In genomic region chrX:41449615-41450014, GRCh38 we compare ENCODE assay signal across 8 cellular contexts. TPM values are rescaled to one million over a fixed set of nuclear protein-coding genes. Genes with fewer than 3 reads are reported as not detected.
A peak's percentile ranks its signal among the peaks of the same experiment; 100 is the strongest.
DNase-seq lines count a peak whose midpoint lies in the region; ATAC-seq and TF ChIP-seq lines count a peak whose summit lies in the region.

No MANE protein-coding gene starts in this region.

- ATAC-seq in IMR-90 (ENCODE audit: low read depth): peak; percentile 35; the same call in 1 of the 2 replicates
- no peak for ATAC-seq in GM18870 (IDR thresholded peaks at IDR 0.05; ENCODE audit: unreplicated experiment)
- no peak for ATAC-seq in HG02938 (IDR thresholded peaks at IDR 0.05; ENCODE audit: unreplicated experiment)

- dilution Hi-C loops in IMR-90 (cut with HindIII; ENCODE audit: low sequenced_read_pairs, unreplicated experiment): no loop called here

- no peak for TF ChIP-seq POLR2A in IMR-90 (IDR thresholded peaks at IDR 0.05; ENCODE audit: low read depth, low read length)

- no peak overlapping the region for H3K9ac ChIP-seq in IMR-90 (ENCODE audit: low read depth, low read length)

- H2BK5ac ChIP-seq in IMR-90 (ENCODE audit: low read depth, low read length, poor library complexity, severe bottlenecking): no peak overlapping the region

- no peak overlapping the region for H2BK20ac ChIP-seq in IMR-90 (ENCODE audit: low read depth, low read length)

- 51% methylated on average over 4 of the region's 8 CpGs; no CpG with 5 or more reads in 1 of the 2 experiments for WGBS in IMR-90 (ENCODE audit: extremely low coverage in 2 of 2, insufficient read length in 1 of 2), 2 experiments

- no peak for TF ChIP-seq RAD21 in IMR-90 (IDR thresholded peaks at IDR 0.05; ENCODE audit: low read length)

- H3K4me3 ChIP-seq in IMR-90 (ENCODE audit: insufficient read depth, low read depth, low read length) (no peak overlapping the region), H7 (ENCODE audit: insufficient read depth, low read depth, low read length) (no peak overlapping the region)

- H4K8ac ChIP-seq in IMR-90 (ENCODE audit: low read depth in 2 of 2, low read length in 2 of 2): no peak overlapping the region

- H2BK15ac ChIP-seq in IMR-90 (ENCODE audit: low read depth, low read length): no peak overlapping the region

- H2BK120ac ChIP-seq in IMR-90 (ENCODE audit: low read depth, low read length): no peak overlapping the region

- H3K4me1 ChIP-seq in IMR-90 (ENCODE audit: control insufficient read depth, insufficient read depth, low read length): peaks cover 2% of the 10 kb centered on the region

- H3K56ac ChIP-seq in IMR-90 (ENCODE audit: extremely low read depth, insufficient read depth, low read length): no peak overlapping the region

- no peak overlapping the region for H3K23ac ChIP-seq in IMR-90 (ENCODE audit: low read depth, low read length)

- H2AK5ac ChIP-seq in IMR-90 (ENCODE audit: low read depth, low read length): no peak overlapping the region

- no peak overlapping the region for H4K5ac ChIP-seq in IMR-90 (ENCODE audit: low read depth, low read length)

- peak overlapping the region; percentile 78; the same call in 1 of the 2 replicates for H3K4me2 ChIP-seq in IMR-90 (ENCODE audit: low read depth, low read length)

- DNase-seq in GDM1 (lab: John Stamatoyannopoulos, UW): peak; percentile 23
- peak; percentile 24 for DNase-seq in IMR-90
- DNase-seq in left kidney (ENCODE audit: low read depth, low spot score): peak; percentile 62
- no peak for DNase-seq in H7
- no peak for DNase-seq in cerebellar cortex (ENCODE audit: low spot score)

- intact Hi-C loops in IMR-90 (cut with micrococcal nuclease): no loop called here

- H3K14ac ChIP-seq in IMR-90 (replicated peaks; ENCODE audit: low read depth, low read length): no peak overlapping the region

- H3K27me3 ChIP-seq in IMR-90 (ENCODE audit: control insufficient read depth, insufficient read depth, low read length) (peaks cover 12% of the 10 kb centered on the region; the same call in 1 of the 2 replicates), H7 (ENCODE audit: control insufficient read depth, insufficient read depth, low read length) (no peaks in the 10 kb centered on the region)

- CTCF ChIA-PET in IMR-90 (lab: Yijun Ruan, JAX): interaction anchor here (0.6 kb wide), 1 partner anchor 14 kb away, joined by 4 read pairs; no protein-coding TSS in a partner anchor

- H4K20me1 ChIP-seq in IMR-90 (ENCODE audit: insufficient read depth, low read length): no peaks in the 10 kb centered on the region

- in situ Hi-C loops in IMR-90 (cut with MboI; ENCODE audit: low sequenced_read_pairs): no loop called here

- no TSS peak for BruUV-seq in IMR-90 (replicated peaks; lab: Mats Ljungman, UMichigan)

- no peak overlapping the region for H2AK9ac ChIP-seq in IMR-90 (replicated peaks; ENCODE audit: low read depth, low read length, poor library complexity)

- no peak overlapping the region for H2AFZ ChIP-seq in IMR-90 (replicated peaks; ENCODE audit: low read length, poor library complexity)

- no peaks in the 10 kb centered on the region for H3K36me3 ChIP-seq in IMR-90 (ENCODE audit: control insufficient read depth, insufficient read depth, low read length)
- H3K36me3 ChIP-seq in H7 (replicated peaks; ENCODE audit: control insufficient read depth, insufficient read depth, low read length): no peaks in the 10 kb centered on the region

- no peaks in the 10 kb centered on the region for H3K79me1 ChIP-seq in IMR-90 (ENCODE audit: low read depth in 1 of 2, low read length in 2 of 2)

- H3K9me1 ChIP-seq in IMR-90 (ENCODE audit: insufficient read depth, low read length): no peaks in the 10 kb centered on the region

- H3K18ac ChIP-seq in IMR-90 (ENCODE audit: low read depth, low read length): no peak overlapping the region

- POLR2A ChIA-PET in IMR-90 (lab: Charles Lee; ENCODE audit: unreplicated experiment): no interaction called here

- TF ChIP-seq CTCF in IMR-90 (conservative IDR thresholded peaks at IDR 0.05; ENCODE audit: low read depth, low read length) (no peak), VCaP (conservative IDR thresholded peaks at IDR 0.05) (no peak)

- H3K4ac ChIP-seq in IMR-90 (ENCODE audit: low read depth, low read length): no peak overlapping the region

- H4K91ac ChIP-seq in IMR-90 (ENCODE audit: insufficient read depth, low read depth, low read length): no peak overlapping the region

- H3K27ac ChIP-seq in IMR-90 (ENCODE audit: insufficient read depth, low read length) (no peak overlapping the region), VCaP (peak overlapping the region; percentile 54)

- peaks cover 2% of the 10 kb centered on the region; the same call in 1 of the 2 replicates for H3K9me3 ChIP-seq in IMR-90 (ENCODE audit: control insufficient read depth, insufficient read depth, low read length)

TF ChIP-seq in IMR-90, 13 proteins besides CTCF, POLR2A, EP300 and RAD21:
- no peak for TF ChIP-seq BHLHE40 (IDR thresholded peaks at IDR 0.05; ENCODE audit: low read depth, low read length)
- no peak for TF ChIP-seq NFE2L2 (IDR thresholded peaks at IDR 0.05; ENCODE audit: low read depth, low read length)
- no peak for TF ChIP-seq MXI1 (IDR thresholded peaks at IDR 0.05; ENCODE audit: borderline replicate concordance, low read depth, low read length)
- TF ChIP-seq CHD1 (IDR thresholded peaks at IDR 0.05; ENCODE audit: low read depth, low read length): no peak
- no peak for TF ChIP-seq MAFK (IDR thresholded peaks at IDR 0.05; ENCODE audit: low read depth, low read length)
- TF ChIP-seq SMC3 (IDR thresholded peaks at IDR 0.05; ENCODE audit: low read depth, low read length): no peak
- TF ChIP-seq FOS (IDR thresholded peaks at IDR 0.05; ENCODE audit: low read depth, low read length): no peak
- TF ChIP-seq MAZ (IDR thresholded peaks at IDR 0.05; ENCODE audit: borderline replicate concordance, low read depth, low read length): no peak
- TF ChIP-seq USF2 (IDR thresholded peaks at IDR 0.05; ENCODE audit: low read depth, low read length): no peak
- TF ChIP-seq RFX5 (IDR thresholded peaks at IDR 0.05; ENCODE audit: low read depth, low read length): no peak
- TF ChIP-seq CEBPB (IDR thresholded peaks at IDR 0.05; ENCODE audit: low read depth, low read length): no peak
- no peak for TF ChIP-seq RCOR1 (IDR thresholded peaks at IDR 0.05; ENCODE audit: insufficient replicate concordance, low read length)
- no peak for TF ChIP-seq ELK1 (IDR thresholded peaks at IDR 0.05; ENCODE audit: borderline replicate concordance, low read depth, low read length)

RNA-seq across cellular contexts. Expression of gene NYX, which starts 2.5 kb away (rescaled TPM):
- total RNA-seq in IMR-90 (2012; rRNA removed): not detected in 2 replicates
- polyA plus RNA-seq in IMR-90 (2012; rRNA removed): not detected in 2 replicates
- not detected in 2 replicates for polyA plus RNA-seq in IMR-90 (2012; cell fraction: cytosol; rRNA removed)
- polyA plus RNA-seq in IMR-90 (2012; cell fraction: nucleus; rRNA removed; ENCODE audit: low replicate concordance): not detected in 2 replicates
- total RNA-seq in H7 (2014; rRNA removed; shearing (Covaris generic)): not detected in 2 replicates

Comparison
In these comparisons a context has a peak if more than half of its experiments do, and no peak if none do; other contexts are left out.
1. DNase-seq: peak in GDM1 (single experiment), IMR-90 (single experiment) and left kidney (single experiment); none in H7 (single experiment) and cerebellar cortex (single experiment).